In the genomic region with DNA sequence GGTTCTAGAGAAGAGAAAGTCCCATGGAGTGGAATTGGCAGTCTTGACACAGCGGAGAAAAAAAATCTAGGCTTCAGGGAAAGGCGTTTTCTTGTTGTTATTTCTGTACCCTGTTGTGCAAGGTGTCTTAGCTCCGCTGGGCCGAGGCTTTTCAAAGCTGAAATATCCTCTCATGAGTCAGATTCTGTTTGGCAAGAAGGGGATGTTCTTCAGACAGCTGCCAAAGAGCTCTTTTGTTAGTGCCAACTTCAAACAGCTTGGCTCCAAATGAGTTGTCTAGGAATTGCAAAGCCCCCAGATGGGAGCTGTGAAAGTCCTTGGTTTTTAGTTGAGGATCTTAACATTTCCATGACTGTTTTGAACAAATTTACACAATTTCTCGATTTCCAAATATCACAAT, we compare ENCODE assay signal across 8 cellular contexts. TPM values are rescaled to one million over a fixed set of nuclear protein-coding genes. Genes with fewer than 3 reads are reported as not detected.
A peak's percentile ranks its signal among the peaks of the same experiment; 100 is the strongest.
DNase-seq lines count a peak whose midpoint lies in the region; ATAC-seq and TF ChIP-seq lines count a peak whose summit lies in the region.

No MANE protein-coding gene starts in this region.

- no peaks in the 10 kb centered on the region; the same call in 1 of the 2 replicates for H4K20me1 ChIP-seq in Karpas-422 (ENCODE audit: insufficient read depth, low read depth, low read length)

- H3K4me3 ChIP-seq in Karpas-422 (ENCODE audit: low read length) (peak overlapping the region; percentile 94), astrocyte of the spinal cord (ENCODE audit: low read depth, low read length) (peak overlapping the region; percentile 14), kidney epithelial cell (ENCODE audit: low read depth, low read length) (no peak overlapping the region)

- in situ Hi-C loops in astrocyte of the spinal cord (cut with HindIII; ENCODE audit: low sequenced_read_pairs): no loop called here

- H3K27me3 ChIP-seq in Karpas-422 (ENCODE audit: low read length) (no peaks in the 10 kb centered on the region), kidney epithelial cell (ENCODE audit: control insufficient read depth, insufficient read depth, low read length) (no peaks in the 10 kb centered on the region)

- TF ChIP-seq CTCF in astrocyte of the spinal cord (IDR thresholded peaks at IDR 0.05; ENCODE audit: low read depth, low read length) (no peak), kidney epithelial cell (IDR thresholded peaks at IDR 0.05; ENCODE audit: insufficient read depth, low read length, poor library complexity, severe bottlenecking) (no peak)

- no peak for ATAC-seq in HG03135 (IDR thresholded peaks at IDR 0.05; ENCODE audit: unreplicated experiment)

- H3K9me2 ChIP-seq in Karpas-422 (replicated peaks; ENCODE audit: insufficient read depth, low read length): no peaks in the 10 kb centered on the region

- H3K36me3 ChIP-seq in Karpas-422 (ENCODE audit: insufficient read depth, low read length) (peaks cover 30% of the 10 kb centered on the region), kidney epithelial cell (ENCODE audit: control insufficient read depth, insufficient read depth, low read length) (peaks cover 2% of the 10 kb centered on the region)

- no peak overlapping the region for H2AFZ ChIP-seq in Karpas-422 (ENCODE audit: low read length)

- no peak overlapping the region for H3K27ac ChIP-seq in Karpas-422 (ENCODE audit: low read length)

- DNase-seq in CD1c-positive myeloid dendritic cell (ENCODE audit: extremely low spot score) (peak; percentile 85), Karpas-422 (no peak), astrocyte of the spinal cord (ENCODE audit: low read depth, low spot score) (peak; percentile 88), kidney epithelial cell (ENCODE audit: low read depth) (peak; percentile 79), stromal cell of bone marrow (ENCODE audit: low read depth) (peak; percentile 78), NCI-H1092 (lab: John Stamatoyannopoulos, UW) (no peak), NAMALWA (ENCODE audit: low spot score) (no peak)

- H3K9me3 ChIP-seq in Karpas-422 (ENCODE audit: low read length): no peaks in the 10 kb centered on the region

- H3K4me2 ChIP-seq in Karpas-422 (ENCODE audit: low read depth, low read length, poor library complexity, severe bottlenecking): peak overlapping the region; percentile 87

- peaks cover 71% of the 10 kb centered on the region for H3K79me2 ChIP-seq in Karpas-422 (ENCODE audit: low read length)

- H3K9ac ChIP-seq in Karpas-422 (ENCODE audit: low read length): peak overlapping the region; percentile 88; the same call in 1 of the 2 replicates

- peaks cover 44% of the 10 kb centered on the region for H3K4me1 ChIP-seq in Karpas-422 (ENCODE audit: low read length)

RNA-seq across cellular contexts. Expression of gene CRLS1, which starts 2.3 kb away (rescaled TPM):
- total RNA-seq in Karpas-422 (2014; rRNA removed; shearing (Covaris generic); ENCODE audit: low replicate concordance): 44.0 and 132 TPM in 2 replicates
- total RNA-seq in kidney epithelial cell: 33.8 and 55.8 TPM in 2 replicates

RNA-seq across cellular contexts. Expression of gene LRRN4, which starts 45.6 kb away (rescaled TPM):
- total RNA-seq in Karpas-422 (2014; rRNA removed; shearing (Covaris generic); ENCODE audit: low replicate concordance): not detected in 2 replicates
- total RNA-seq in kidney epithelial cell: 65.3 and 71.2 TPM in 2 replicates

RNA-seq across cellular contexts. Expression of gene MCM8, which starts 57.8 kb away (rescaled TPM):
- 11.5 and 12.6 TPM in 2 replicates for total RNA-seq in Karpas-422 (2014; rRNA removed; shearing (Covaris generic); ENCODE audit: low replicate concordance)
- total RNA-seq in kidney epithelial cell: 5.1 and 6.1 TPM in 2 replicates

RNA-seq across cellular contexts. Expression of gene TRMT6, which starts 57.9 kb away (rescaled TPM):
- 21.1 and 26.8 TPM in 2 replicates for total RNA-seq in Karpas-422 (2014; rRNA removed; shearing (Covaris generic); ENCODE audit: low replicate concordance)
- total RNA-seq in kidney epithelial cell: 12.7 and 18.0 TPM in 2 replicates

Comparison
In these comparisons a context has a peak if more than half of its experiments do, and no peak if none do; other contexts are left out.
1. DNase-seq: peak in CD1c-positive myeloid dendritic cell (single experiment), astrocyte of the spinal cord (single experiment), kidney epithelial cell (single experiment) and stromal cell of bone marrow (single experiment); none in Karpas-422 (single experiment), NCI-H1092 (single experiment) and NAMALWA (single experiment).
2. RNA of gene LRRN4, which starts 45.6 kb away (total RNA-seq): 65.3 to 71.2 TPM in kidney epithelial cell; not detected in Karpas-422; every median in the first group is over 10 times any median in the second.